ENCODE assay signal across 1 cellular context in the genomic region with DNA sequence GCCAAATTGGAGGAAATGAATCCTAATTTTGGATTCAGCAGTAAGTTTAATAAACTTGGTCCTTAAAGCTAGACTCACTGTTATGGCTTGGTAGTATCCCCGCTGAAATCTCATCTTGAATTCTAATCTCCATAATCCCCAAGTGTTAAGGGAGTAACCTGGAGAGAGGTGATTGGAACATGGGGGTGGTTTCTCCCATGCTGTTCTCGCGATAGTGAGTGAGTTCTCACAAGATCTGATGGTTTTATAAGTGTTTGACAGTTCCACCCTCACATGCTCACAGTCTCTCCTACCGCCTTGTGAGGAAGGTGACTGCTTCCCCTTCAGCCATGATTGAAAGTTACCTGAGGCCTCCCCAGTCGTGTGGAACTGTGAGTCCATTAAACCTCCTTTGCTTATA.
TF ChIP-seq lines count a peak whose summit lies in the region.

No MANE protein-coding gene starts in this region.

TF ChIP-seq in H1, 55 proteins besides CTCF, POLR2A, EP300 and RAD21:
- no peak for TF ChIP-seq YY1 (IDR thresholded peaks at IDR 0.05; ENCODE audit: low read depth, low read length)
- no peak for TF ChIP-seq NRF1 (IDR thresholded peaks at IDR 0.05; ENCODE audit: low read depth, low read length)
- TF ChIP-seq NANOG (IDR thresholded peaks at IDR 0.05; ENCODE audit: insufficient read depth, low read depth, low read length, poor library complexity, severe bottlenecking): no peak
- TF ChIP-seq CHD2 (IDR thresholded peaks at IDR 0.05; ENCODE audit: low read length): no peak
- TF ChIP-seq CEBPB (IDR thresholded peaks at IDR 0.05; ENCODE audit: low read depth, low read length): no peak
- TF ChIP-seq TAF7 (optimal IDR thresholded peaks at IDR 0.05; ENCODE audit: borderline replicate concordance, low read depth, low read length): no peak
- no peak for TF ChIP-seq CHD1 (IDR thresholded peaks at IDR 0.05; ENCODE audit: low read depth, low read length)
- TF ChIP-seq SP4 (IDR thresholded peaks at IDR 0.05; ENCODE audit: low read length): no peak
- no peak for TF ChIP-seq PHF8 (conservative IDR thresholded peaks at IDR 0.05; ENCODE audit: low read depth, low read length)
- TF ChIP-seq KDM5A (IDR thresholded peaks at IDR 0.05; ENCODE audit: low read length): no peak
- no peak for TF ChIP-seq CBX8 (IDR thresholded peaks at IDR 0.05; ENCODE audit: borderline replicate concordance, low read depth, low read length)
- TF ChIP-seq SP1 (IDR thresholded peaks at IDR 0.05; ENCODE audit: low read depth, low read length): no peak
- no peak for TF ChIP-seq SP2 (IDR thresholded peaks at IDR 0.05; ENCODE audit: low read length)
- TF ChIP-seq BACH1 (IDR thresholded peaks at IDR 0.05; ENCODE audit: low read length): no peak
- TF ChIP-seq BRCA1 (IDR thresholded peaks at IDR 0.05; ENCODE audit: low read depth, low read length): no peak
- no peak for TF ChIP-seq JUND (IDR thresholded peaks at IDR 0.05; ENCODE audit: low read length)
- TF ChIP-seq HDAC2 (IDR thresholded peaks at IDR 0.05; ENCODE audit: borderline replicate concordance in 1 of 2, low read depth in 2 of 2, low read length in 2 of 2): no peak
- no peak for TF ChIP-seq JUN (IDR thresholded peaks at IDR 0.05; ENCODE audit: low read depth, low read length)
